Comparison of ENCODE assay signal across 8 cellular contexts in genomic region chr20:34522969-34523871, GRCh38. TPM values are rescaled to one million over a fixed set of nuclear protein-coding genes. Genes with fewer than 3 reads are reported as not detected.
DNase-seq lines count a peak whose midpoint lies in the region; ATAC-seq, FAIRE-seq and TF ChIP-seq lines count a peak whose summit lies in the region.

No MANE protein-coding gene starts in this region.

- no peaks in the 10 kb centered on the region for H3K4me1 ChIP-seq in A673 (ENCODE audit: insufficient read depth, low read length, poor library complexity, severe bottlenecking)
- H3K4me1 ChIP-seq in osteoblast (ENCODE audit: insufficient read depth, low read length) = peaks cover 44% of the 10 kb centered on the region

- no peak overlapping the region for H3K4me3 ChIP-seq in A673 (ENCODE audit: low read depth, low read length, poor library complexity, severe bottlenecking)
- no peak overlapping the region for H3K4me3 ChIP-seq in fibroblast of pulmonary artery (replicated peaks; ENCODE audit: low read depth, low read length)
- H3K4me3 ChIP-seq in osteoblast (ENCODE audit: insufficient read depth, low read length) = peak overlapping the region; percentile 10

- H3K27ac ChIP-seq in A673 (ENCODE audit: low read depth, low read length, poor library complexity, severe bottlenecking) (no peak overlapping the region), osteoblast (ENCODE audit: low read depth, low read length) (peak overlapping the region; percentile 85)

- peaks cover 82% of the 10 kb centered on the region for H3K79me2 ChIP-seq in osteoblast (ENCODE audit: insufficient read depth, low read length)

- POLR2A ChIA-PET in A673 (lab: Charles Lee; ENCODE audit: low non-redundant PET) = no interaction called here

- H3K36me3 ChIP-seq in A673 (ENCODE audit: insufficient read depth, low read length, poor library complexity, severe bottlenecking) (peaks cover 27% of the 10 kb centered on the region), osteoblast (ENCODE audit: insufficient read depth, low read length) (peaks cover 33% of the 10 kb centered on the region)

- DNase-seq in A673 (ENCODE audit: low spot score) = peak; percentile 61
- DNase-seq in GM12892 (ENCODE audit: insufficient read length) = peak; percentile 51
- peak; percentile 30 for DNase-seq in NCI-H82 treated with DMSO at 0.1 percent for 48 hours (lab: John Stamatoyannopoulos, UW; ENCODE audit: unreplicated experiment)
- DNase-seq in activated T-cell treated with anti-CD3 and anti-CD28 coated beads, Interleukin-2, amount 50 U/mL, for 1 hour = peak; percentile 63
- peak; percentile 83 for DNase-seq in fibroblast of pulmonary artery (ENCODE audit: low read depth)
- DNase-seq in osteoblast (ENCODE audit: insufficient read length, low spot score, missing footprints) = peak; percentile 69
- no peak for DNase-seq in NCI-H226

- CTCF ChIA-PET in A673 (lab: Charles Lee) = interaction anchor here (0.5 to 3.1 kb wide), 5 partner anchors 15 to 454 kb away, joined by 3 to 34 read pairs (median 4); no protein-coding TSS in a partner anchor

- FAIRE-seq in GM12892 (lab: Jason Lieb, UNC) = peak; percentile 84

- no peak overlapping the region for H2AFZ ChIP-seq in osteoblast (ENCODE audit: low read length)

- H3K27me3 ChIP-seq in A673 (replicated peaks; ENCODE audit: insufficient read depth, low read depth, low read length, poor library complexity) (no peaks in the 10 kb centered on the region), osteoblast (ENCODE audit: insufficient read depth, low read length) (no peaks in the 10 kb centered on the region)

- H3K4me2 ChIP-seq in osteoblast (ENCODE audit: insufficient read depth, low read length) = peak overlapping the region; percentile 31

- no TSS peak for BruUV-seq in A673 (replicated peaks; lab: Mats Ljungman, UMichigan)

- intact Hi-C loops in A673 (cut with micrococcal nuclease; ENCODE audit: unreplicated experiment) = loop anchor here (2.0 kb wide), 1 partner anchor 210 kb away; no protein-coding TSS in a partner anchor

- H3K9me3 ChIP-seq in A673 (ENCODE audit: low read depth, low read length, poor library complexity, severe bottlenecking) (no peaks in the 10 kb centered on the region), osteoblast (ENCODE audit: low read depth, low read length) (no peaks in the 10 kb centered on the region)

- H4K20me1 ChIP-seq in osteoblast (ENCODE audit: insufficient read depth, low read length) = peaks cover 58% of the 10 kb centered on the region

- ATAC-seq in GM19397 (IDR thresholded peaks at IDR 0.05; ENCODE audit: unreplicated experiment) = no peak

- TF ChIP-seq POLR2A in GM12892 (IDR thresholded peaks at IDR 0.05; ENCODE audit: low read depth, low read length) = no peak

- TF ChIP-seq CTCF in A673 (conservative IDR thresholded peaks at IDR 0.05; ENCODE audit: low read depth, low read length) (peak; percentile 63), fibroblast of pulmonary artery (IDR thresholded peaks at IDR 0.05; ENCODE audit: low read length, missing control alignments) (peak; percentile 65), osteoblast (IDR thresholded peaks at IDR 0.05; ENCODE audit: extremely low read depth, low read depth, low read length) (peak; percentile 77)

RNA-seq across cellular contexts. Expression of gene DYNLRB1, which starts 7.0 kb away (rescaled TPM):
- 142 and 144 TPM in 2 replicates for total RNA-seq in A673 (2021)
- polyA plus RNA-seq in GM12892 (2012; ENCODE audit: missing spikeins) = 123 TPM
- total RNA-seq in osteoblast = 51.0 and 51.6 TPM in 2 replicates

RNA-seq across cellular contexts. Expression of gene MAP1LC3A, which starts 35.3 kb away (rescaled TPM):
- total RNA-seq in A673 (2021) (16.4 and 16.9 TPM in 2 replicates), osteoblast (24.8 and 29.7 TPM in 2 replicates)
- 1.3 TPM for polyA plus RNA-seq in GM12892 (2012; ENCODE audit: missing spikeins)
